In genomic region chr9:78788101-78788500, GRCh38 we compare ENCODE assay signal across 27 cellular contexts.
DNase-seq lines count a peak whose midpoint lies in the region; ATAC-seq, FAIRE-seq and TF ChIP-seq lines count a peak whose summit lies in the region.
"Had no signal": no experiment of that assay in that cellular context is flagged by ENCODE, and none has a peak within 500 bp of the region (broad histone marks: within the 10 kb centered on the region; RNA-seq: fewer than 3 reads in every experiment).

No MANE protein-coding gene starts in this region.

- FAIRE-seq in H54 (lab: Jason Lieb, UNC), result peak; percentile 89
- FAIRE-seq: keratinocyte had no signal

- DNase-seq in H54 (ENCODE audit: insufficient read length, low spot score), result no peak
- DNase-seq in astrocyte of the hippocampus (ENCODE audit: low read depth, low spot score), result peak; percentile 56
- DNase-seq in foreskin fibroblast, result peak; percentile 48 to 70
- no peak for DNase-seq in GOT3 (lab: John Stamatoyannopoulos, UW)
- DNase-seq in NCI-H1092 (lab: John Stamatoyannopoulos, UW), result no peak
- DNase-seq: activated B cell treated with CpG ODN at 0.5 μM for 24 hours; activated CD4-positive, alpha-beta T cell treated with anti-CD3 and anti-CD28 coated beads, Interleukin-2, amount 50 U/mL, for 4 hours; activated CD8-positive, alpha-beta memory T cell treated with anti-CD3 and anti-CD28 coated beads, Interleukin-2, amount 50 U/mL, for 4 hours; aorta; CD8-positive, alpha-beta T cell; effector CD4-positive, alpha-beta T cell; erythroblast; MM.1S; NCI-H1417 treated with DMSO at 0.1 percent for 48 hours; NCI-H2107; NCI-H446 treated with DMSO at 0.1 percent for 48 hours; nephron progenitor cell; right cardiac atrium; stimulated activated CD4-positive, alpha-beta T cell treated with anti-CD3 and anti-CD28 coated beads, Interleukin-15, amount 100 ng/mL, for 24 hours; stimulated activated naive CD8-positive, alpha-beta T cell treated with anti-CD3 and anti-CD28 coated beads, Interleukin-15, Interleukin-2, amounts not matched to agents 100 U/mL and 50 U/mL, for 24 hours; T-helper 9 cell had no signal

- no peak for TF ChIP-seq POLR2A in H54 (IDR thresholded peaks at IDR 0.05; ENCODE audit: low read depth, low read length)

- TF ChIP-seq CTCF in foreskin fibroblast (IDR thresholded peaks at IDR 0.05; ENCODE audit: low read depth, low read length), result no peak

- no peak for ATAC-seq in GM21423 (IDR thresholded peaks at IDR 0.05; ENCODE audit: unreplicated experiment)
- no peak for ATAC-seq in HG02759 (IDR thresholded peaks at IDR 0.05; ENCODE audit: unreplicated experiment)
- ATAC-seq: activated naive CD4-positive, alpha-beta T cell treated with anti-CD3 and anti-CD28 coated beads, Interleukin-2, amount 50 U/mL, for 72 hours; activated T-helper 17 cell treated with anti-CD3 and anti-CD28 coated beads, Interleukin-2, amount 50 U/mL, for 72 hours; CD8-positive, alpha-beta T cell; right cardiac atrium; stimulated activated naive CD8-positive, alpha-beta T cell treated with anti-CD3 and anti-CD28 coated beads, Interleukin-15, Interleukin-2, amounts not matched to agents 100 U/mL and 50 U/mL, for 24 hours had no signal

- no peak overlapping the region for H3K4me3 ChIP-seq in foreskin fibroblast (ENCODE audit: low read depth in 1 of 2, low read length in 2 of 2)
- H3K4me3 ChIP-seq: HAP-1 had no signal

Comparison
In these comparisons a context has a peak if more than half of its experiments do, and no peak if none do; other contexts are left out.
1. DNase-seq: peak in astrocyte of the hippocampus (single experiment) and foreskin fibroblast (2 of 2); none in H54 (single experiment), GOT3 (single experiment) and NCI-H1092 (single experiment).